ENCODE assay signal across 24 cellular contexts in genomic region chr3:188890572-188891270, GRCh38.
DNase-seq lines count a peak whose midpoint lies in the region; ATAC-seq and TF ChIP-seq lines count a peak whose summit lies in the region.
"Had no signal": no experiment of that assay in that cellular context is flagged by ENCODE, and none has a peak within 500 bp of the region (broad histone marks: within the 10 kb centered on the region; RNA-seq: fewer than 3 reads in every experiment).

No MANE protein-coding gene starts in this region.

- 88% methylated on average over 2 of the region's 2 CpGs for WGBS in prostate gland

- H3K4me3 ChIP-seq in ACC112 (ENCODE audit: low read depth, low read length) (no peak overlapping the region), astrocyte of the spinal cord (ENCODE audit: low read depth, low read length) (no peak overlapping the region), fibroblast of villous mesenchyme (ENCODE audit: low read depth, low read length) (no peak overlapping the region), prostate gland (no peak overlapping the region)
- H3K4me3 ChIP-seq: esophagus squamous epithelium, thyroid gland had no signal

- H3K27ac Mint-ChIP-seq in HFFc6: peak overlapping the region; percentile 38
- H3K27ac Mint-ChIP-seq: activated naive CD8-positive, alpha-beta T cell treated with anti-CD3 and anti-CD28 coated beads, Interleukin-2, amount 10 ng/mL, durations not matched to agents 7 days and 5 days; activated T-helper 1 cell treated with anti-CD3 and anti-CD28 coated beads, Interleukin-12 subunit alpha, Interleukin-12 subunit beta, Interleukin-2, Interleukin-4 antibody, amounts not matched to agents 30 ng/mL and 10 ng/mL and 1 ng/mL, durations not matched to agents 14 hours and 24 hours and 36 hours; stimulated activated memory B cell treated with anti-CD40 and anti-IgM and Interleukin-4, amounts not matched to agents 10 μg/mL and 1 μg/mL and 100 μg/mL, for 72 hours had no signal

- TF ChIP-seq CTCF in HFFc6 (IDR thresholded peaks at IDR 0.05): no peak
- TF ChIP-seq CTCF in astrocyte of the spinal cord (IDR thresholded peaks at IDR 0.05; ENCODE audit: low read depth, low read length): no peak
- no peak for TF ChIP-seq CTCF in fibroblast of villous mesenchyme (IDR thresholded peaks at IDR 0.05; ENCODE audit: insufficient read depth, low read depth, low read length)
- TF ChIP-seq CTCF in prostate gland (IDR thresholded peaks at IDR 0.05): no peak

- H3K36me3 Mint-ChIP-seq in HFFc6 (ENCODE audit: low read depth): peaks cover 25% of the 10 kb centered on the region
- H3K36me3 Mint-ChIP-seq: natural killer cell treated with Interleukin-12 subunit alpha and Interleukin-12 subunit beta and Interleukin-15 and Interleukin-18, amount 100 ng/mL, for 72 hours had no signal

- ATAC-seq in HG03135 (IDR thresholded peaks at IDR 0.05; ENCODE audit: unreplicated experiment) (no peak), left colon (no peak)
- ATAC-seq: natural killer cell treated with Interleukin-12 subunit alpha and Interleukin-12 subunit beta and Interleukin-15 and Interleukin-18, amount 100 ng/mL, for 72 hours; stimulated activated memory B cell treated with anti-CD40 and anti-IgM and Interleukin-4, amounts not matched to agents 10 μg/mL and 1 μg/mL and 100 μg/mL, for 72 hours had no signal

- no peaks in the 10 kb centered on the region for H3K9me3 Mint-ChIP-seq in HFFc6
- H3K9me3 Mint-ChIP-seq: activated naive CD8-positive, alpha-beta T cell treated with anti-CD3 and anti-CD28 coated beads, Interleukin-2, amount 10 ng/mL, durations not matched to agents 7 days and 5 days; activated T-helper 1 cell treated with anti-CD3 and anti-CD28 coated beads, Interleukin-12 subunit alpha, Interleukin-12 subunit beta, Interleukin-2, Interleukin-4 antibody, amounts not matched to agents 30 ng/mL and 10 ng/mL and 1 ng/mL, durations not matched to agents 14 hours and 24 hours and 36 hours; natural killer cell treated with Interleukin-12 subunit alpha and Interleukin-12 subunit beta and Interleukin-15 and Interleukin-18, amount 100 ng/mL, for 72 hours; stimulated activated memory B cell treated with anti-CD40 and anti-IgM and Interleukin-4, amounts not matched to agents 10 μg/mL and 1 μg/mL and 100 μg/mL, for 72 hours had no signal

- peak overlapping the region; percentile 28; the same call in 1 of the 2 replicates for H3K27ac ChIP-seq in ACC112 (ENCODE audit: low read depth, low read length)
- no peak overlapping the region for H3K27ac ChIP-seq in prostate gland
- H3K27ac ChIP-seq: esophagus squamous epithelium, thyroid gland had no signal

- no peaks in the 10 kb centered on the region for H3K9me3 ChIP-seq in prostate gland
- H3K9me3 ChIP-seq: esophagus squamous epithelium, thyroid gland had no signal

- peaks cover 8% of the 10 kb centered on the region for H3K36me3 ChIP-seq in ACC112 (ENCODE audit: insufficient read depth, low read length)
- no peaks in the 10 kb centered on the region for H3K36me3 ChIP-seq in prostate gland
- H3K36me3 ChIP-seq: esophagus squamous epithelium, thyroid gland had no signal

- H3K4me1 ChIP-seq in ACC112 (ENCODE audit: control insufficient read depth, insufficient read depth, low read length, unreplicated experiment) (peaks cover 16% of the 10 kb centered on the region), prostate gland (replicated peaks) (no peaks in the 10 kb centered on the region)
- H3K4me1 ChIP-seq: thyroid gland had no signal

- DNase-seq in HFFc6 (peak; percentile 25), astrocyte of the spinal cord (ENCODE audit: low read depth, low spot score) (peak; percentile 79), fibroblast of villous mesenchyme (ENCODE audit: low read depth) (peak; percentile 86), left colon (no peak), prostate gland (ENCODE audit: low spot score) (no peak), DMS 273 (lab: John Stamatoyannopoulos, UW; ENCODE audit: unreplicated experiment) (no peak)
- DNase-seq: activated CD8-positive, alpha-beta memory T cell treated with anti-CD3 and anti-CD28 coated beads for 24 hours; activated naive CD8-positive, alpha-beta T cell treated with anti-CD3 and anti-CD28 coated beads, Interleukin-2, amount 10 ng/mL, durations not matched to agents 7 days and 5 days; caudate nucleus; DMS79 treated with DMSO at 0.1 percent for 48 hours; effector CD8-positive, alpha-beta T cell; esophagus squamous epithelium; GOT3; hypothalamus; mesendoderm; NCI-H1048; NCI-H2081 treated with DMSO at 0.1 percent for 48 hours; NCI-H526; thyroid gland had no signal

- no peaks in the 10 kb centered on the region for H3K79me2 ChIP-seq in ACC112 (ENCODE audit: control insufficient read depth, insufficient read depth, low read length, unreplicated experiment)

- H3K27me3 Mint-ChIP-seq in HFFc6 (ENCODE audit: insufficient read depth): no peaks in the 10 kb centered on the region; the same call in 1 of the 2 replicates
- H3K27me3 Mint-ChIP-seq: activated naive CD8-positive, alpha-beta T cell treated with anti-CD3 and anti-CD28 coated beads, Interleukin-2, amount 10 ng/mL, durations not matched to agents 7 days and 5 days; natural killer cell treated with Interleukin-12 subunit alpha and Interleukin-12 subunit beta and Interleukin-15 and Interleukin-18, amount 100 ng/mL, for 72 hours; stimulated activated memory B cell treated with anti-CD40 and anti-IgM and Interleukin-4, amounts not matched to agents 10 μg/mL and 1 μg/mL and 100 μg/mL, for 72 hours had no signal

- TF ChIP-seq POLR2A in prostate gland (IDR thresholded peaks at IDR 0.05): no peak

- peak overlapping the region; percentile 0; the same call in 1 of the 2 replicates for H3K4me3 Mint-ChIP-seq in HFFc6
- H3K4me3 Mint-ChIP-seq: activated naive CD8-positive, alpha-beta T cell treated with anti-CD3 and anti-CD28 coated beads, Interleukin-2, amount 10 ng/mL, durations not matched to agents 7 days and 5 days; activated T-helper 1 cell treated with anti-CD3 and anti-CD28 coated beads, Interleukin-12 subunit alpha, Interleukin-12 subunit beta, Interleukin-2, Interleukin-4 antibody, amounts not matched to agents 30 ng/mL and 10 ng/mL and 1 ng/mL, durations not matched to agents 14 hours and 24 hours and 36 hours; natural killer cell treated with Interleukin-12 subunit alpha and Interleukin-12 subunit beta and Interleukin-15 and Interleukin-18, amount 100 ng/mL, for 72 hours; stimulated activated memory B cell treated with anti-CD40 and anti-IgM and Interleukin-4, amounts not matched to agents 10 μg/mL and 1 μg/mL and 100 μg/mL, for 72 hours had no signal

- peaks cover 32% of the 10 kb centered on the region for H3K4me1 Mint-ChIP-seq in HFFc6 (ENCODE audit: low read depth)
- H3K4me1 Mint-ChIP-seq: activated naive CD8-positive, alpha-beta T cell treated with anti-CD3 and anti-CD28 coated beads, Interleukin-2, amount 10 ng/mL, durations not matched to agents 7 days and 5 days; stimulated activated memory B cell treated with anti-CD40 and anti-IgM and Interleukin-4, amounts not matched to agents 10 μg/mL and 1 μg/mL and 100 μg/mL, for 72 hours had no signal

- no peak overlapping the region for H2AFZ ChIP-seq in ACC112 (ENCODE audit: low read length, unreplicated experiment)

- in situ Hi-C loops in astrocyte of the spinal cord (cut with HindIII; ENCODE audit: low sequenced_read_pairs): no loop called here

- intact Hi-C loops in left colon (cut with DNase I, micrococcal nuclease) (no loop called here), prostate gland (cut with DNase I) (no loop called here)

- H3K27me3 ChIP-seq in ACC112 (ENCODE audit: insufficient read depth, low read length): no peaks in the 10 kb centered on the region
- H3K27me3 ChIP-seq in prostate gland (replicated peaks; ENCODE audit: insufficient read depth): no peaks in the 10 kb centered on the region
- H3K27me3 ChIP-seq: esophagus squamous epithelium, thyroid gland had no signal

Comparison
In these comparisons a context has a peak if more than half of its experiments do, and no peak if none do; other contexts are left out.
1. DNase-seq: peak in HFFc6 (single experiment), astrocyte of the spinal cord (single experiment) and fibroblast of villous mesenchyme (single experiment); none in left colon (0 of 2), prostate gland (single experiment) and DMS 273 (single experiment).